Comparison of ENCODE assay signal across 8 cellular contexts in the genomic region with DNA sequence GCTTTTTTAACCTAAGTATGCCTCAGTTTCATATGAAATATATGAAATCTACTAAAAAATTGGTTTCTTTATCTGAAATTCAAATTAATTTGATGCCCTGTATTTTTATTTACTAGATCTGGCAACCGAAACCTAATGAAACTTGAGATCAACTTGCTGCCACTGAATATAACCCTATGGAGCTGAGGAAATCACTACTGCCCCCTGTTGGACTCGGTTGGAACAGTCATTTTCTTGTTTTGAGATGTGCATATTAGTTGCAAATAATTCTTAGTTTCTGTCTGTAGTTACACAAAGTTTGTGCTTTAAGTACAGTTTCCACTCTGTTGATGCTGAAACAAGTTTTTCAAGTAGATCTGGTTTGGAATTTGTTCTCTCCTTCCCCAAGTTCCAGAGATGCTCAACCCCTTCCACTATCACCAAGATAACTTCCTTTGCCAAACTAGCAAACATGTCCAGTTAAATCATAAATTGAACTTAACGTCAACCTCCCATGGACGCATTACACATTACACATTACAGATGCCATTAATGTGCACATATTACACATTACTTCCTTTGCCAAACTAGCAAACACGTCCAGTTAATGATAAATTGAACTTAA. TPM values are rescaled to one million over a fixed set of nuclear protein-coding genes. Genes with fewer than 3 reads are reported as not detected.
DNase-seq lines count a peak whose midpoint lies in the region; ATAC-seq lines count a peak whose summit lies in the region.

No MANE protein-coding gene starts in this region.

- H3K27ac ChIP-seq in GM23248: no peak overlapping the region

- no peaks in the 10 kb centered on the region for H3K36me3 ChIP-seq in GM23248 (ENCODE audit: low read depth)

- H3K36me3 Mint-ChIP-seq in activated CD8-positive, alpha-beta T cell treated with anti-CD3 and anti-CD28 coated beads, Interleukin-2, amount 10 ng/mL, durations not matched to agents 7 days and 5 days (ENCODE audit: low read depth): no peaks in the 10 kb centered on the region

- 19 to 27% methylated on average over 5 of the region's 5 CpGs for WGBS in GM23248 (ENCODE audit: low coverage in 1 of 2, low lambda C conversion rate in 2 of 2, missing lambda C conversion rate in 2 of 2), 2 experiments

- H3K9me2 ChIP-seq in GM23248 (ENCODE audit: insufficient read depth): no peaks in the 10 kb centered on the region

- H3K27me3 Mint-ChIP-seq in activated CD8-positive, alpha-beta T cell treated with anti-CD3 and anti-CD28 coated beads, Interleukin-2, amount 10 ng/mL, durations not matched to agents 7 days and 5 days (ENCODE audit: low read depth): peaks cover 13% of the 10 kb centered on the region

- POLR2A ChIA-PET in activated CD8-positive, alpha-beta T cell treated with anti-CD3 and anti-CD28 coated beads, Interleukin-2, amount 10 ng/mL, durations not matched to agents 7 days and 5 days (lab: Charles Lee): no interaction called here

- no peaks in the 10 kb centered on the region for H3K4me1 Mint-ChIP-seq in activated CD8-positive, alpha-beta T cell treated with anti-CD3 and anti-CD28 coated beads, Interleukin-2, amount 10 ng/mL, durations not matched to agents 7 days and 5 days (ENCODE audit: low read depth)

- ATAC-seq in activated CD8-positive, alpha-beta T cell treated with anti-CD3 and anti-CD28 coated beads, Interleukin-2, amount 10 ng/mL, durations not matched to agents 7 days and 5 days: no peak
- ATAC-seq in HG02642 (IDR thresholded peaks at IDR 0.05; ENCODE audit: poor library complexity, unreplicated experiment) (no peak), GM19452 (IDR thresholded peaks at IDR 0.05; ENCODE audit: unreplicated experiment) (no peak)

- H3K9me3 Mint-ChIP-seq in activated CD8-positive, alpha-beta T cell treated with anti-CD3 and anti-CD28 coated beads, Interleukin-2, amount 10 ng/mL, durations not matched to agents 7 days and 5 days (ENCODE audit: insufficient read depth): no peaks in the 10 kb centered on the region

- CTCF ChIA-PET in activated CD8-positive, alpha-beta T cell treated with anti-CD3 and anti-CD28 coated beads, Interleukin-2, amount 10 ng/mL, durations not matched to agents 7 days and 5 days (lab: Charles Lee): interaction anchor here (0.7 kb wide), 1 partner anchor 11 kb away, joined by 3 read pairs; no protein-coding TSS in a partner anchor

- H4K20me1 ChIP-seq in GM23248 (ENCODE audit: insufficient read depth): no peaks in the 10 kb centered on the region

- no peaks in the 10 kb centered on the region for H3F3A ChIP-seq in GM23248 (ENCODE audit: insufficient read depth)

- no peak overlapping the region for H3K9ac ChIP-seq in GM23248

- in situ Hi-C loops in GM23248 (cut with MboI): loop anchor here (25.0 kb wide), 1 partner anchor 518 kb away; no protein-coding TSS in a partner anchor

- no peaks in the 10 kb centered on the region for H3K79me2 ChIP-seq in GM23248 (ENCODE audit: insufficient read depth)

- no peak overlapping the region for H3K27ac Mint-ChIP-seq in activated CD8-positive, alpha-beta T cell treated with anti-CD3 and anti-CD28 coated beads, Interleukin-2, amount 10 ng/mL, durations not matched to agents 7 days and 5 days

- H3K4me3 ChIP-seq in GM23248: no peak overlapping the region

- H2AFZ ChIP-seq in GM23248: 0 out of 2 replicates have a peak overlapping the region, but pooled peaks have one; percentile 10

- DNase-seq in CD1c-positive myeloid dendritic cell (ENCODE audit: extremely low spot score): peak; percentile 63
- DNase-seq in GM23248: peak; percentile 51
- peak; percentile 31 to 79 for DNase-seq in NCI-H526 (lab: John Stamatoyannopoulos, UW)
- peak; percentile 65 for DNase-seq in activated CD8-positive, alpha-beta T cell treated with anti-CD3 and anti-CD28 coated beads, Interleukin-2, amount 10 ng/mL, durations not matched to agents 7 days and 5 days
- DNase-seq in foreskin melanocyte: peak; percentile 51
- DNase-seq in pons (ENCODE audit: low spot score): peak; percentile 70

- no peak overlapping the region for H3K4me3 Mint-ChIP-seq in activated CD8-positive, alpha-beta T cell treated with anti-CD3 and anti-CD28 coated beads, Interleukin-2, amount 10 ng/mL, durations not matched to agents 7 days and 5 days

- H3K4me1 ChIP-seq in GM23248 (ENCODE audit: insufficient read depth): no peaks in the 10 kb centered on the region

- H3K9me3 ChIP-seq in GM23248 (ENCODE audit: low read depth): no peaks in the 10 kb centered on the region

- no peak overlapping the region for H3K4me2 ChIP-seq in GM23248 (ENCODE audit: unreplicated experiment)

- H3K27me3 ChIP-seq in GM23248 (replicated peaks; ENCODE audit: insufficient read depth): peaks cover 18% of the 10 kb centered on the region; the same call in 1 of the 2 replicates

RNA-seq across cellular contexts. Expression of a gene that starts 22.2 kb away (rescaled TPM):
- total RNA-seq in GM23248 (2014; rRNA removed; shearing (Covaris generic)): 44.5 and 51.7 TPM in 2 replicates
- 23.4 and 23.9 TPM in 2 replicates for polyA plus RNA-seq in GM23248 (2016; fragmentation: Nextera tagmentation; extraction: Ambion mirVana)
- 10 to 100 TPM; 68.2 to 75.1 TPM for total RNA-seq in activated CD8-positive, alpha-beta T cell treated with anti-CD3 and anti-CD28 coated beads, Interleukin-2, amount 10 ng/mL, durations not matched to agents 7 days and 5 days
